In the genomic region with DNA sequence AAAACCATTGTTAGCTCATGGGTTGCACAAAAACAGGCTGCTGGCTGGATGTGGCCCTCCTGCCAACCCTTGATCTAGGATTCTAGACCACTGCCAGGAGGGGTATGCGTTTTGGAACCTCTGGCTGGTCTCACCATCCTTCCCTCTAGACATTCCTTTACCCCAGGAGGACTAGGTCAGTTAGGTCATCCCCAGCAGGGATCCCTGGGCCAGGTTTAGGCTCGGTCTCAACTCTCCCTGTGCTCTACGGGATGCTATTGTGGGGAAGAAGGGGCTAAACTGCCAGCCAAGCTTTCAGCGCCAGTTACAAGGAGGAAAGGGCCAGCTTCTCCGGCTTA, we compare ENCODE assay signal across 1 cellular context.
A peak's percentile ranks its signal among the peaks of the same experiment; 100 is the strongest.
TF ChIP-seq lines count a peak whose summit lies in the region.

No MANE protein-coding gene starts in this region.

TF ChIP-seq in K562, 482 proteins besides CTCF, POLR2A, EP300 and RAD21:
- TF ChIP-seq ZNF143 (CRISPR knock-in tag; IDR thresholded peaks at IDR 0.05) (0 out of 2 replicates have a peak, but pooled peaks have one; percentile 33), ETS2 (tag; IDR thresholded peaks at IDR 0.05; ENCODE audit: borderline replicate concordance, poor library complexity, severe bottlenecking) (no peak), ZNF12 (CRISPR knock-in tag; IDR thresholded peaks at IDR 0.05) (peak; percentile 32; the same call in 1 of the 2 replicates), ZBTB1 (CRISPR knock-in tag; IDR thresholded peaks at IDR 0.05; ENCODE audit: borderline replicate concordance, low read depth) (0 out of 2 replicates have a peak, but pooled peaks have one; percentile 38), SP1 (CRISPR knock-in tag; IDR thresholded peaks at IDR 0.05) (no peak), HDAC8 (tag; IDR thresholded peaks at IDR 0.05) (0 out of 2 replicates have a peak, but pooled peaks have one; percentile 37), HNRNPUL1 (IDR thresholded peaks at IDR 0.05; ENCODE audit: low read length) (0 out of 2 replicates have a peak, but pooled peaks have one; percentile 42), FOS (IDR thresholded peaks at IDR 0.05; ENCODE audit: extremely low read depth, insufficient read length) (no peak), FOXA1 (IDR thresholded peaks at IDR 0.05; ENCODE audit: borderline replicate concordance) (no peak), ZNF324 (CRISPR knock-in tag; IDR thresholded peaks at IDR 0.05) (peak; percentile 35; the same call in 1 of the 2 replicates), HNRNPK (IDR thresholded peaks at IDR 0.05; ENCODE audit: low read depth, low read length, poor library complexity, severe bottlenecking) (no peak), ZFP36 (IDR thresholded peaks at IDR 0.05; ENCODE audit: low read depth, low read length, partially characterized antibody) (no peak), TOE1 (IDR thresholded peaks at IDR 0.05; ENCODE audit: borderline replicate concordance) (no peak), TOE1 (CRISPR knock-in tag; IDR thresholded peaks at IDR 0.05; ENCODE audit: borderline replicate concordance, low read depth) (no peak), HDGF (IDR thresholded peaks at IDR 0.05) (peak; percentile 61; the same call in 1 of the 2 replicates), HOXB6 (CRISPR knock-in tag; IDR thresholded peaks at IDR 0.05; ENCODE audit: borderline replicate concordance) (0 out of 2 replicates have a peak, but pooled peaks have one; percentile 50), PHB2 (IDR thresholded peaks at IDR 0.05; ENCODE audit: low read depth) (no peak), ZNF764 (CRISPR knock-in tag; IDR thresholded peaks at IDR 0.05; ENCODE audit: low read depth) (no peak), CREB1 (IDR thresholded peaks at IDR 0.05) (no peak), CREB1 (CRISPR knock-in tag; IDR thresholded peaks at IDR 0.05) (0 out of 2 replicates have a peak, but pooled peaks have one; percentile 27), ZNF695 (CRISPR knock-in tag; IDR thresholded peaks at IDR 0.05) (0 out of 2 replicates have a peak, but pooled peaks have one; percentile 59), KLF6 (CRISPR knock-in tag; IDR thresholded peaks at IDR 0.05; ENCODE audit: borderline replicate concordance) (no peak), ZNF41 (CRISPR knock-in tag; conservative IDR thresholded peaks at IDR 0.05) (no peak)
- TF ChIP-seq, protein P1, sequence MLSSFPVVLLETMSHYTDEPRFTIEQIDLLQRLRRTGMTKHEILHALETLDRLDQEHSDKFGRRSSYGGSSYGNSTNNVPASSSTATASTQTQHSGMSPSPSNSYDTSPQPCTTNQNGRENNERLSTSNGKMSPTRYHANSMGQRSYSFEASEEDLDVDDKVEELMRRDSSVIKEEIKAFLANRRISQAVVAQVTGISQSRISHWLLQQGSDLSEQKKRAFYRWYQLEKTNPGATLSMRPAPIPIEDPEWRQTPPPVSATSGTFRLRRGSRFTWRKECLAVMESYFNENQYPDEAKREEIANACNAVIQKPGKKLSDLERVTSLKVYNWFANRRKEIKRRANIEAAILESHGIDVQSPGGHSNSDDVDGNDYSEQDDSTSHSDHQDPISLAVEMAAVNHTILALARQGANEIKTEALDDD (IDR thresholded peaks at IDR 0.05), result no peak
- TF ChIP-seq, protein P2, sequence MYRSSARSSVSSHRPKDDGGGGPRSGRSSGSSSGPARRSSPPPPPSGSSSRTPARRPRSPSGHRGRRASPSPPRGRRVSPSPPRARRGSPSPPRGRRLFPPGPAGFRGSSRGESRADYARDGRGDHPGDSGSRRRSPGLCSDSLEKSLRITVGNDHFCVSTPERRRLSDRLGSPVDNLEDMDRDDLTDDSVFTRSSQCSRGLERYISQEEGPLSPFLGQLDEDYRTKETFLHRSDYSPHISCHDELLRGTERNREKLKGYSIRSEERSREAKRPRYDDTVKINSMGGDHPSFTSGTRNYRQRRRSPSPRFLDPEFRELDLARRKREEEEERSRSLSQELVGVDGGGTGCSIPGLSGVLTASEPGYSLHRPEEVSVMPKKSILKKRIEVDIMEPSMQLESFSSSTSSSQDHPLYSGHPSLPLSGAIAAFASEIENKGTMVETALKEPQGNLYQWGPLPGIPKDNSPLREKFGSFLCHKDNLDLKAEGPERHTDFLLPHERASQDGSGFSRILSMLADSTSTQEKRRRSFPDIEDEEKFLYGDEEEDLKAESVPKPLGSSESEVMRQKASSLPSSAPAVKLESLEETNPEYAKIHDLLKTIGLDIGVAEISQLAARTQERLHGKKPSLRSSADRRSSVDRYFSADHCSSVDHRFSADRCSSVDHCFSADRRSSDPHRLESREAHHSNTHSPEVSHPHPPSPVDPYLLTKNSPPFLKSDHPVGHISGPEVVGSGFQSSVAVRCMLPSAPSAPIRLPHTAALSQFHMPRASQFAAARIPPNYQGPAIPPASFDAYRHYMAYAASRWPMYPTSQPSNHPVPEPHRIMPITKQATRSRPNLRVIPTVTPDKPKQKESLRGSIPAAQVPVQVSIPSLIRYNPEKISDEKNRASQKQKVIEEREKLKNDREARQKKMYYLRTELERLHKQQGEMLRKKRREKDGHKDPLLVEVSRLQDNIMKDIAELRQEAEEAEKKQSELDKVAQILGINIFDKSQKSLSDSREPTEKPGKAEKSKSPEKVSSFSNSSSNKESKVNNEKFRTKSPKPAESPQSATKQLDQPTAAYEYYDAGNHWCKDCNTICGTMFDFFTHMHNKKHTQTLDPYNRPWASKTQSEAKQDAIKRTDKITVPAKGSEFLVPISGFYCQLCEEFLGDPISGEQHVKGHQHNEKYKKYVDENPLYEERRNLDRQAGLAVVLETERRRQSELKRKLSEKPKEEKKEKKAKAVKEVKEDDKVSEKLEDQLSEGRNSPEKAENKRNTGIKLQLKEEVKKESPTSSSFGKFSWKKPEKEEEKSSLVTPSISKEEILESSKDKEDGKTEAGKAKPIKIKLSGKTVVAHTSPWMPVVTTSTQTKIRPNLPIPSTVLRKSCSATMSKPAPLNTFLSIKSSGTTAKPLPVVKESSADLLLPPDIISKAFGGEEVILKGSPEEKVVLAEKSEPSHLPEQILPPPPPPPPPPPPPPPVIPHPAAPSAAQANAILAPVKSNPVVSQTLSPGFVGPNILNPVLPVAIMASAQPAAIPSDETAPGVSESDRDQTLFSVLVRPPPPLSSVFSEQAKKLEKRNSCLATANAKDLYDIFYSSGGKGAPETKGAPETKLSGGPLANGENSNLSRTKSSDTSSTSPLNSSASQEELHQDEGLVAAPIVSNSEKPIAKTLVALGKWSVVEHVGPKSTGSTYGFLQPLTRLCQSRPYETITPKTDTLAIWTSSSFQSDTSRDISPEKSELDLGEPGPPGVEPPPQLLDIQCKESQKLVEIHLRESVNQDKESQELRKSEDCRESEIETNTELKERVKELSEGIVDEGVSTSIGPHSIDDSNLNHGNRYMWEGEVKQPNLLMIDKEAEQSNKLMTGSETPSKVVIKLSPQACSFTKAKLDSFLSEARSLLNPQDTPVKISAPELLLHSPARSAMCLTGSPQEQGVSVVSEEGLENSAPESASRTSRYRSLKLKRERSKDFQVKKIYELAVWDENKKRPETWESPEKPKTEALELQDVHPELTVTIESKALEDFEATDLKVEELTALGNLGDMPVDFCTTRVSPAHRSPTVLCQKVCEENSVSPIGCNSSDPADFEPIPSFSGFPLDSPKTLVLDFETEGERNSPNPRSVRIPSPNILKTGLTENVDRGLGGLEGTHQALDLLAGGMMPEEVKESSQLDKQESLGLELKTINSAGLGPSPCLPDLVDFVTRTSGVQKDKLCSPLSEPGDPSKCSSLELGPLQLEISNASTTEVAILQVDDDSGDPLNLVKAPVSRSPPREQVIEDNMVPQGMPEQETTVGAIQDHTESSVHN (IDR thresholded peaks at IDR 0.05; ENCODE audit: borderline replicate concordance in 1 of 2, low read depth in 1 of 2), result no peak
- TF ChIP-seq, protein P3, sequence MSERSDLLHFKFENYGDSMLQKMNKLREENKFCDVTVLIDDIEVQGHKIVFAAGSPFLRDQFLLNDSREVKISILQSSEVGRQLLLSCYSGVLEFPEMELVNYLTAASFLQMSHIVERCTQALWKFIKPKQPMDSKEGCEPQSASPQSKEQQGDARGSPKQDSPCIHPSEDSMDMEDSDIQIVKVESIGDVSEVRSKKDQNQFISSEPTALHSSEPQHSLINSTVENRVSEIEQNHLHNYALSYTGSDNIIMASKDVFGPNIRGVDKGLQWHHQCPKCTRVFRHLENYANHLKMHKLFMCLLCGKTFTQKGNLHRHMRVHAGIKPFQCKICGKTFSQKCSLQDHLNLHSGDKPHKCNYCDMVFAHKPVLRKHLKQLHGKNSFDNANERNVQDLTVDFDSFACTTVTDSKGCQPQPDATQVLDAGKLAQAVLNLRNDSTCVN (CRISPR knock-in tag; IDR thresholded peaks at IDR 0.05), result peak; percentile 18; the same call in 1 of the 2 replicates
- TF ChIP-seq, protein P4, sequence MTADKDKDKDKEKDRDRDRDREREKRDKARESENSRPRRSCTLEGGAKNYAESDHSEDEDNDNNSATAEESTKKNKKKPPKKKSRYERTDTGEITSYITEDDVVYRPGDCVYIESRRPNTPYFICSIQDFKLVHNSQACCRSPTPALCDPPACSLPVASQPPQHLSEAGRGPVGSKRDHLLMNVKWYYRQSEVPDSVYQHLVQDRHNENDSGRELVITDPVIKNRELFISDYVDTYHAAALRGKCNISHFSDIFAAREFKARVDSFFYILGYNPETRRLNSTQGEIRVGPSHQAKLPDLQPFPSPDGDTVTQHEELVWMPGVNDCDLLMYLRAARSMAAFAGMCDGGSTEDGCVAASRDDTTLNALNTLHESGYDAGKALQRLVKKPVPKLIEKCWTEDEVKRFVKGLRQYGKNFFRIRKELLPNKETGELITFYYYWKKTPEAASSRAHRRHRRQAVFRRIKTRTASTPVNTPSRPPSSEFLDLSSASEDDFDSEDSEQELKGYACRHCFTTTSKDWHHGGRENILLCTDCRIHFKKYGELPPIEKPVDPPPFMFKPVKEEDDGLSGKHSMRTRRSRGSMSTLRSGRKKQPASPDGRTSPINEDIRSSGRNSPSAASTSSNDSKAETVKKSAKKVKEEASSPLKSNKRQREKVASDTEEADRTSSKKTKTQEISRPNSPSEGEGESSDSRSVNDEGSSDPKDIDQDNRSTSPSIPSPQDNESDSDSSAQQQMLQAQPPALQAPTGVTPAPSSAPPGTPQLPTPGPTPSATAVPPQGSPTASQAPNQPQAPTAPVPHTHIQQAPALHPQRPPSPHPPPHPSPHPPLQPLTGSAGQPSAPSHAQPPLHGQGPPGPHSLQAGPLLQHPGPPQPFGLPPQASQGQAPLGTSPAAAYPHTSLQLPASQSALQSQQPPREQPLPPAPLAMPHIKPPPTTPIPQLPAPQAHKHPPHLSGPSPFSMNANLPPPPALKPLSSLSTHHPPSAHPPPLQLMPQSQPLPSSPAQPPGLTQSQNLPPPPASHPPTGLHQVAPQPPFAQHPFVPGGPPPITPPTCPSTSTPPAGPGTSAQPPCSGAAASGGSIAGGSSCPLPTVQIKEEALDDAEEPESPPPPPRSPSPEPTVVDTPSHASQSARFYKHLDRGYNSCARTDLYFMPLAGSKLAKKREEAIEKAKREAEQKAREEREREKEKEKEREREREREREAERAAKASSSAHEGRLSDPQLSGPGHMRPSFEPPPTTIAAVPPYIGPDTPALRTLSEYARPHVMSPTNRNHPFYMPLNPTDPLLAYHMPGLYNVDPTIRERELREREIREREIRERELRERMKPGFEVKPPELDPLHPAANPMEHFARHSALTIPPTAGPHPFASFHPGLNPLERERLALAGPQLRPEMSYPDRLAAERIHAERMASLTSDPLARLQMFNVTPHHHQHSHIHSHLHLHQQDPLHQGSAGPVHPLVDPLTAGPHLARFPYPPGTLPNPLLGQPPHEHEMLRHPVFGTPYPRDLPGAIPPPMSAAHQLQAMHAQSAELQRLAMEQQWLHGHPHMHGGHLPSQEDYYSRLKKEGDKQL (CRISPR knock-in tag; IDR thresholded peaks at IDR 0.05; ENCODE audit: borderline replicate concordance), result 0 out of 2 replicates have a peak, but pooled peaks have one; percentile 70
- TF ChIP-seq, protein P5, sequence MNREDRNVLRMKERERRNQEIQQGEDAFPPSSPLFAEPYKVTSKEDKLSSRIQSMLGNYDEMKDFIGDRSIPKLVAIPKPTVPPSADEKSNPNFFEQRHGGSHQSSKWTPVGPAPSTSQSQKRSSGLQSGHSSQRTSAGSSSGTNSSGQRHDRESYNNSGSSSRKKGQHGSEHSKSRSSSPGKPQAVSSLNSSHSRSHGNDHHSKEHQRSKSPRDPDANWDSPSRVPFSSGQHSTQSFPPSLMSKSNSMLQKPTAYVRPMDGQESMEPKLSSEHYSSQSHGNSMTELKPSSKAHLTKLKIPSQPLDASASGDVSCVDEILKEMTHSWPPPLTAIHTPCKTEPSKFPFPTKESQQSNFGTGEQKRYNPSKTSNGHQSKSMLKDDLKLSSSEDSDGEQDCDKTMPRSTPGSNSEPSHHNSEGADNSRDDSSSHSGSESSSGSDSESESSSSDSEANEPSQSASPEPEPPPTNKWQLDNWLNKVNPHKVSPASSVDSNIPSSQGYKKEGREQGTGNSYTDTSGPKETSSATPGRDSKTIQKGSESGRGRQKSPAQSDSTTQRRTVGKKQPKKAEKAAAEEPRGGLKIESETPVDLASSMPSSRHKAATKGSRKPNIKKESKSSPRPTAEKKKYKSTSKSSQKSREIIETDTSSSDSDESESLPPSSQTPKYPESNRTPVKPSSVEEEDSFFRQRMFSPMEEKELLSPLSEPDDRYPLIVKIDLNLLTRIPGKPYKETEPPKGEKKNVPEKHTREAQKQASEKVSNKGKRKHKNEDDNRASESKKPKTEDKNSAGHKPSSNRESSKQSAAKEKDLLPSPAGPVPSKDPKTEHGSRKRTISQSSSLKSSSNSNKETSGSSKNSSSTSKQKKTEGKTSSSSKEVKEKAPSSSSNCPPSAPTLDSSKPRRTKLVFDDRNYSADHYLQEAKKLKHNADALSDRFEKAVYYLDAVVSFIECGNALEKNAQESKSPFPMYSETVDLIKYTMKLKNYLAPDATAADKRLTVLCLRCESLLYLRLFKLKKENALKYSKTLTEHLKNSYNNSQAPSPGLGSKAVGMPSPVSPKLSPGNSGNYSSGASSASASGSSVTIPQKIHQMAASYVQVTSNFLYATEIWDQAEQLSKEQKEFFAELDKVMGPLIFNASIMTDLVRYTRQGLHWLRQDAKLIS (CRISPR knock-in tag; IDR thresholded peaks at IDR 0.05), result 0 out of 2 replicates have a peak, but pooled peaks have one; percentile 66
- TF ChIP-seq, protein P6, sequence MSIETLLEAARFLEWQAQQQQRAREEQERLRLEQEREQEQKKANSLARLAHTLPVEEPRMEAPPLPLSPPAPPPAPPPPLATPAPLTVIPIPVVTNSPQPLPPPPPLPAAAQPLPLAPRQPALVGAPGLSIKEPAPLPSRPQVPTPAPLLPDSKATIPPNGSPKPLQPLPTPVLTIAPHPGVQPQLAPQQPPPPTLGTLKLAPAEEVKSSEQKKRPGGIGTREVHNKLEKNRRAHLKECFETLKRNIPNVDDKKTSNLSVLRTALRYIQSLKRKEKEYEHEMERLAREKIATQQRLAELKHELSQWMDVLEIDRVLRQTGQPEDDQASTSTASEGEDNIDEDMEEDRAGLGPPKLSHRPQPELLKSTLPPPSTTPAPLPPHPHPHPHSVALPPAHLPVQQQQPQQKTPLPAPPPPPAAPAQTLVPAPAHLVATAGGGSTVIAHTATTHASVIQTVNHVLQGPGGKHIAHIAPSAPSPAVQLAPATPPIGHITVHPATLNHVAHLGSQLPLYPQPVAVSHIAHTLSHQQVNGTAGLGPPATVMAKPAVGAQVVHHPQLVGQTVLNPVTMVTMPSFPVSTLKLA (conservative IDR thresholded peaks at IDR 0.05), result no peak
- TF ChIP-seq, protein P7, sequence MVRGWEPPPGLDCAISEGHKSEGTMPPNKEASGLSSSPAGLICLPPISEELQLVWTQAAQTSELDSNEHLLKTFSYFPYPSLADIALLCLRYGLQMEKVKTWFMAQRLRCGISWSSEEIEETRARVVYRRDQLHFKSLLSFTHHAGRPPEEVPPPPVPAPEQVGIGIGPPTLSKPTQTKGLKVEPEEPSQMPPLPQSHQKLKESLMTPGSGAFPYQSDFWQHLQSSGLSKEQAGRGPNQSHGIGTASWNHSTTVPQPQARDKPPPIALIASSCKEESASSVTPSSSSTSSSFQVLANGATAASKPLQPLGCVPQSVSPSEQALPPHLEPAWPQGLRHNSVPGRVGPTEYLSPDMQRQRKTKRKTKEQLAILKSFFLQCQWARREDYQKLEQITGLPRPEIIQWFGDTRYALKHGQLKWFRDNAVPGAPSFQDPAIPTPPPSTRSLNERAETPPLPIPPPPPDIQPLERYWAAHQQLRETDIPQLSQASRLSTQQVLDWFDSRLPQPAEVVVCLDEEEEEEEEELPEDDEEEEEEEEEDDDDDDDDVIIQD (CRISPR knock-in tag; IDR thresholded peaks at IDR 0.05), result 0 out of 2 replicates have a peak, but pooled peaks have one; percentile 22
TF ChIP-seq in K562: peak in this region for 14.
